ENCODE assay signal across 10 cellular contexts in genomic region chrX:120664081-120664480, GRCh38. TPM values are rescaled to one million over a fixed set of nuclear protein-coding genes. Genes with fewer than 3 reads are reported as not detected.
A peak's percentile ranks its signal among the peaks of the same experiment; 100 is the strongest.
DNase-seq lines count a peak whose midpoint lies in the region; ATAC-seq, FAIRE-seq and TF ChIP-seq lines count a peak whose summit lies in the region.
"Had no signal": no experiment of that assay in that cellular context is flagged by ENCODE, and none has a peak within 500 bp of the region (broad histone marks: within the 10 kb centered on the region; RNA-seq: fewer than 3 reads in every experiment).

No MANE protein-coding gene starts in this region.

- H3K4me1 Mint-ChIP-seq in chondrocyte (ENCODE audit: low read depth) = peaks cover 14% of the 10 kb centered on the region
- H3K4me1 Mint-ChIP-seq: CD8-positive, alpha-beta memory T cell had no signal

- DNase-seq in NCI-H748 (lab: John Stamatoyannopoulos, UW; ENCODE audit: unreplicated experiment) (peak; percentile 13), NCI-H748 treated with DMSO at 0.1 percent for 48 hours (lab: John Stamatoyannopoulos, UW) (no peak), M059J (ENCODE audit: low read depth) (peak; percentile 62), chondrocyte (ENCODE audit: low spot score) (no peak), pancreas (no peak)

- H3K27me3 ChIP-seq in pancreas = no peaks in the 10 kb centered on the region

- H3K4me1 ChIP-seq in pancreas = no peaks in the 10 kb centered on the region

- no peaks in the 10 kb centered on the region for H3K36me3 Mint-ChIP-seq in chondrocyte (ENCODE audit: low read depth)
- H3K36me3 Mint-ChIP-seq: CD8-positive, alpha-beta memory T cell had no signal

- intact Hi-C loops in pancreas (cut with DNase I) = loop anchor here in 1 of 3 donors (10.0 kb wide), 1 partner anchor 169 kb away; no protein-coding TSS in a partner anchor

- TF ChIP-seq CTCF in chondrocyte (IDR thresholded peaks at IDR 0.05) (peak; percentile 79), pancreas (IDR thresholded peaks at IDR 0.05) (no peak)

- peak; percentile 73 for FAIRE-seq in pancreas (lab: Jason Lieb, UNC)

- H3K4me3 Mint-ChIP-seq in chondrocyte (ENCODE audit: unreplicated experiment) = no peak overlapping the region
- H3K4me3 Mint-ChIP-seq: CD8-positive, alpha-beta memory T cell had no signal

- H3K4me3 ChIP-seq in pancreas = no peak overlapping the region
- H3K4me3 ChIP-seq: coronary artery had no signal

- WGBS in pancreas, 2 donors = 30 to 44% methylated on average over 1 of the region's 1 CpG

- no peak overlapping the region for H3K27ac ChIP-seq in pancreas
- H3K27ac ChIP-seq: coronary artery had no signal

- peaks cover 3% of the 10 kb centered on the region for H3K9me3 Mint-ChIP-seq in chondrocyte (ENCODE audit: low read depth)
- H3K9me3 Mint-ChIP-seq: CD8-positive, alpha-beta memory T cell had no signal

- no peaks in the 10 kb centered on the region for H3K9me3 ChIP-seq in pancreas

- H3K27me3 Mint-ChIP-seq in chondrocyte (ENCODE audit: low read depth) = no peaks in the 10 kb centered on the region

- no peaks in the 10 kb centered on the region for H3K36me3 ChIP-seq in pancreas

- H3K27ac Mint-ChIP-seq in chondrocyte (ENCODE audit: unreplicated experiment) = no peak overlapping the region
- H3K27ac Mint-ChIP-seq: CD8-positive, alpha-beta memory T cell had no signal

- ATAC-seq in pancreas = no peak
- ATAC-seq in GM21390 (IDR thresholded peaks at IDR 0.05; ENCODE audit: unreplicated experiment) = no peak
- ATAC-seq in GM18909 (IDR thresholded peaks at IDR 0.05; ENCODE audit: poor library complexity, unreplicated experiment) = no peak
- no peak for ATAC-seq in HG02798 (IDR thresholded peaks at IDR 0.05; ENCODE audit: poor library complexity, unreplicated experiment)

RNA-seq across cellular contexts. Expression of gene C1GALT1C1, which starts 34.2 kb away (rescaled TPM):
- 138 and 179 TPM in 2 replicates for total RNA-seq in M059J (2014; rRNA removed; shearing (Covaris generic))
- total RNA-seq in chondrocyte (15.7 to 25.8 TPM (median 16.2 TPM) in 3 replicates), pancreas (10 to 100 TPM in 3 of 6 donors, 1 to 10 TPM in 3; 6.2 to 12.4 (median 9.8) TPM)
- polyA plus RNA-seq in pancreas = 10 to 100 TPM in 1 of 2 donors, 1 to 10 TPM in 1; 5.9 to 19.1 TPM

Comparison
In these comparisons a context has a peak if more than half of its experiments do, and no peak if none do; other contexts are left out.
1. DNase-seq: peak in NCI-H748 (single experiment) and M059J (single experiment); none in NCI-H748 treated with DMSO at 0.1 percent for 48 hours (single experiment), chondrocyte (single experiment) and pancreas (0 of 6).